ENCODE assay signal across 17 cellular contexts in genomic region chr6:44261581-44261980, GRCh38. TPM values are rescaled to one million over a fixed set of nuclear protein-coding genes. Genes with fewer than 3 reads are reported as not detected.
DNase-seq lines count a peak whose midpoint lies in the region; ATAC-seq and TF ChIP-seq lines count a peak whose summit lies in the region.
"Had no signal": no experiment of that assay in that cellular context is flagged by ENCODE, and none has a peak within 500 bp of the region (broad histone marks: within the 10 kb centered on the region; RNA-seq: fewer than 3 reads in every experiment).

No MANE protein-coding gene starts in this region.

- H3K27ac Mint-ChIP-seq in activated T-cell treated with anti-CD3 and anti-CD28 coated beads, Interleukin-2, amount 50 U/mL, for 72 hours: peak overlapping the region; percentile 43
- H3K27ac Mint-ChIP-seq in stimulated activated effector memory CD8-positive, alpha-beta T cell treated with anti-CD3 and anti-CD28 coated beads, Interleukin-12 subunit alpha, Interleukin-12 subunit beta, amount 100 ng/mL, for 72 hours: peak overlapping the region; percentile 98
- H3K27ac Mint-ChIP-seq: neural progenitor cell had no signal

- H3K36me3 Mint-ChIP-seq in activated T-cell treated with anti-CD3 and anti-CD28 coated beads, Interleukin-2, amount 50 U/mL, for 72 hours (ENCODE audit: insufficient read depth in 2 of 2): peaks cover 11 to 22% of the 10 kb centered on the region in 2 donors
- H3K36me3 Mint-ChIP-seq in stimulated activated effector memory CD8-positive, alpha-beta T cell treated with anti-CD3 and anti-CD28 coated beads, Interleukin-12 subunit alpha, Interleukin-12 subunit beta, amount 100 ng/mL, for 72 hours: peaks cover 79% of the 10 kb centered on the region
- H3K36me3 Mint-ChIP-seq: neural progenitor cell had no signal

- no peak overlapping the region for H3K4me3 ChIP-seq in WERI-Rb-1 (ENCODE audit: low read depth, low read length)
- H3K4me3 ChIP-seq in adrenal gland: no peak overlapping the region
- H3K4me3 ChIP-seq: cardiac muscle cell, hepatocyte, neural progenitor cell, PC-9, right atrium auricular region, SJSA1, suprapubic skin had no signal

- peaks cover 26% of the 10 kb centered on the region for H3K36me3 ChIP-seq in WERI-Rb-1
- H3K36me3 ChIP-seq in adrenal gland (replicated peaks in 1 of 2): peaks cover 0 to 6% of the 10 kb centered on the region in 2 donors
- H3K36me3 ChIP-seq: cardiac muscle cell, neural progenitor cell, right atrium auricular region had no signal

- intact Hi-C loops in adrenal gland (cut with DNase I): no loop called here

- H3K9me3 ChIP-seq in WERI-Rb-1 (ENCODE audit: severe bottlenecking) (no peaks in the 10 kb centered on the region), adrenal gland (replicated peaks in 1 of 3) (no peaks in the 10 kb centered on the region)
- H3K9me3 ChIP-seq: right atrium auricular region, SJSA1, suprapubic skin had no signal

- TF ChIP-seq CTCF in WERI-Rb-1 (IDR thresholded peaks at IDR 0.05; ENCODE audit: low read depth, low read length): no peak
- TF ChIP-seq CTCF in adrenal gland (IDR thresholded peaks at IDR 0.05): no peak

- peaks cover 61% of the 10 kb centered on the region for H3K4me1 Mint-ChIP-seq in activated T-cell treated with anti-CD3 and anti-CD28 coated beads, Interleukin-2, amount 50 U/mL, for 72 hours (ENCODE audit: low read depth)
- peaks cover 70% of the 10 kb centered on the region for H3K4me1 Mint-ChIP-seq in stimulated activated effector memory CD8-positive, alpha-beta T cell treated with anti-CD3 and anti-CD28 coated beads, Interleukin-12 subunit alpha, Interleukin-12 subunit beta, amount 100 ng/mL, for 72 hours

- no peak for TF ChIP-seq POLR2A in adrenal gland (IDR thresholded peaks at IDR 0.05)

- no peak for ATAC-seq in activated T-cell treated with anti-CD3 and anti-CD28 coated beads, Interleukin-2, amount 50 U/mL, for 72 hours (replicated peaks in 1 of 2)
- no peak for ATAC-seq in stimulated activated effector memory CD8-positive, alpha-beta T cell treated with anti-CD3 and anti-CD28 coated beads, Interleukin-12 subunit alpha, Interleukin-12 subunit beta, amount 100 ng/mL, for 72 hours

- H3K27me3 Mint-ChIP-seq in activated T-cell treated with anti-CD3 and anti-CD28 coated beads, Interleukin-2, amount 50 U/mL, for 72 hours (ENCODE audit: low read depth): no peaks in the 10 kb centered on the region

- H3K27ac ChIP-seq in WERI-Rb-1: peak overlapping the region; percentile 9
- no peak overlapping the region for H3K27ac ChIP-seq in adrenal gland
- H3K27ac ChIP-seq: cardiac muscle cell, hepatocyte, neural progenitor cell, PC-9, right atrium auricular region, SJSA1, suprapubic skin had no signal

- no peaks in the 10 kb centered on the region for H3K27me3 ChIP-seq in WERI-Rb-1 (ENCODE audit: insufficient read depth, low read depth, severe bottlenecking)
- no peaks in the 10 kb centered on the region for H3K27me3 ChIP-seq in adrenal gland
- H3K27me3 ChIP-seq: cardiac muscle cell, hepatocyte, neural progenitor cell, right atrium auricular region, SJSA1, suprapubic skin had no signal

- WGBS in adrenal gland, 4 donors: 94 to 100% (median 94%) methylated on average over 6 to 8 of the region's 8 CpGs; no CpG with 5 or more reads in 1 of the 4 donors

- peaks cover 27 to 36% of the 10 kb centered on the region in 2 donors for H3K4me1 ChIP-seq in adrenal gland (replicated peaks in 1 of 2)

- no peaks in the 10 kb centered on the region for H3K9me3 Mint-ChIP-seq in activated T-cell treated with anti-CD3 and anti-CD28 coated beads, Interleukin-2, amount 50 U/mL, for 72 hours
- H3K9me3 Mint-ChIP-seq in stimulated activated effector memory CD8-positive, alpha-beta T cell treated with anti-CD3 and anti-CD28 coated beads, Interleukin-12 subunit alpha, Interleukin-12 subunit beta, amount 100 ng/mL, for 72 hours: no peaks in the 10 kb centered on the region
- H3K9me3 Mint-ChIP-seq: neural progenitor cell had no signal

- no peak overlapping the region for H3K4me3 Mint-ChIP-seq in activated T-cell treated with anti-CD3 and anti-CD28 coated beads, Interleukin-2, amount 50 U/mL, for 72 hours
- H3K4me3 Mint-ChIP-seq in stimulated activated effector memory CD8-positive, alpha-beta T cell treated with anti-CD3 and anti-CD28 coated beads, Interleukin-12 subunit alpha, Interleukin-12 subunit beta, amount 100 ng/mL, for 72 hours: peak overlapping the region; percentile 98

- no peak for DNase-seq in activated T-cell treated with anti-CD3 and anti-CD28 coated beads, Interleukin-2, amount 50 U/mL, for 72 hours
- DNase-seq in activated T-cell treated with anti-CD3 and anti-CD28 coated beads for 4 hours (no peak), WERI-Rb-1 (peak; percentile 68), adrenal gland (no peak), pons (ENCODE audit: low spot score) (no peak)
- DNase-seq in stimulated activated effector memory CD8-positive, alpha-beta T cell treated with anti-CD3 and anti-CD28 coated beads, Interleukin-12 subunit alpha, Interleukin-12 subunit beta, amount 100 ng/mL, for 72 hours (ENCODE audit: low spot score in 2 of 2): no peak
- DNase-seq: activated CD4-positive, alpha-beta T cell treated with anti-CD3 and anti-CD28 coated beads for 4 hours; GOT3; NCI-H2081; NCI-H510A had no signal

RNA-seq across cellular contexts. Expression of gene NFKBIE, which starts 3.8 kb away (rescaled TPM):
- total RNA-seq in activated T-cell treated with anti-CD3 and anti-CD28 coated beads, Interleukin-2, amount 50 U/mL, for 72 hours: 10 to 100 TPM; 18.1 to 19.8 TPM
- 10 to 100 TPM in 5 of 8 donors, 1 to 10 TPM in 3; 4.8 to 31.2 (median 10.5) TPM for total RNA-seq in adrenal gland
- polyA plus RNA-seq in adrenal gland: 10 to 100 TPM in 2 of 3 donors, 1 to 10 TPM in 1; 5.8 to 17.0 (median 10.5) TPM

RNA-seq across cellular contexts. Expression of gene SLC35B2, which starts 4.3 kb away (rescaled TPM):
- 10 to 100 TPM; 13.9 to 16.9 TPM for total RNA-seq in activated T-cell treated with anti-CD3 and anti-CD28 coated beads, Interleukin-2, amount 50 U/mL, for 72 hours
- total RNA-seq in adrenal gland: 10 to 100 TPM; 48.5 to 79.8 (median 63.5) TPM
- polyA plus RNA-seq in adrenal gland: 10 to 100 TPM; 12.7 to 37.5 (median 19.3) TPM

RNA-seq across cellular contexts. Expression of gene TMEM151B, which starts 8.7 kb away (rescaled TPM):
- under 1 TPM in 1 of 2 donors, not detected in 1; 0.25 TPM for total RNA-seq in activated T-cell treated with anti-CD3 and anti-CD28 coated beads, Interleukin-2, amount 50 U/mL, for 72 hours
- 1 to 10 TPM in 2 of 8 donors, under 1 TPM in 4, not detected in 2; 0.07 to 3.3 (median 0.41) TPM for total RNA-seq in adrenal gland
- 1 to 10 TPM in 2 of 3 donors, under 1 TPM in 1; 0.88 to 3.9 (median 1.2) TPM for polyA plus RNA-seq in adrenal gland
- total RNA-seq: PC-9, SJSA1 had no signal

RNA-seq across cellular contexts. Expression of gene HSP90AB1, which starts 14.7 kb away (rescaled TPM):
- total RNA-seq in activated T-cell treated with anti-CD3 and anti-CD28 coated beads, Interleukin-2, amount 50 U/mL, for 72 hours: 1,000 to 10,000 TPM in 1 of 2 donors, 100 to 1,000 TPM in 1; 915 to 1,109 TPM
- 1,000 to 10,000 TPM in 3 of 8 donors, 100 to 1,000 TPM in 5; 692 to 1,293 (median 857) TPM for total RNA-seq in adrenal gland
- polyA plus RNA-seq in adrenal gland: 1,000 to 10,000 TPM in 1 of 3 donors, 100 to 1,000 TPM in 2; 275 to 2,249 (median 420) TPM

RNA-seq across cellular contexts. Expression of gene SLC29A1, which starts 38.2 kb away (rescaled TPM):
- 10 to 100 TPM; 21.7 to 28.0 TPM for total RNA-seq in activated T-cell treated with anti-CD3 and anti-CD28 coated beads, Interleukin-2, amount 50 U/mL, for 72 hours
- 100 to 1,000 TPM; 104 to 356 (median 186) TPM for total RNA-seq in adrenal gland
- 100 to 1,000 TPM in 2 of 3 donors, 10 to 100 TPM in 1; 51.9 to 113 (median 108) TPM for polyA plus RNA-seq in adrenal gland
